ENCODE assay signal across 9 cellular contexts in the genomic region with DNA sequence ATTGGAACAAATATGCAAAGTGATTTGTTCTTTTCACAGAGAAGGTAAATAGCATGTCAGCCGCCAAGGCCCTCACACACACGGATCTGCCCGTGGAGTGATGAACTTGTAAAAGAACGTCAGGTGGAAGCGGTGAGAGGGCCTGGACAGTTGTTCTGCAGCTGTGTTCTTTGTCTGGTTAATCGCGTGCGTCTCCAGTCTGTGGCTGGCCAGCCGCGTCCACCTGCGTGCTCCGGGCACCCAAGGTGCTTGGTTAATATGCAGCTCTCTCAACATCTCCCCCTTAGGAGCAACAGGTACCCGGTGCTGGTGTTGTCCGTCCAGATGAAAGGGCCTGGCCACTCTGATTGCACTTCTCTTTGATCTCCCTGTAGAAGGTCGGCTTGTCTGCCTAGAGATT.
"Had no signal": no experiment of that assay in that cellular context is flagged by ENCODE, and none has a peak within 500 bp of the region (broad histone marks: within the 10 kb centered on the region; RNA-seq: fewer than 3 reads in every experiment).

No MANE protein-coding gene starts in this region.

- H3K27ac Mint-ChIP-seq: GM23338, H9, HFFc6 had no signal

- ATAC-seq: GM23338, HepG2 had no signal

- H3K4me3 ChIP-seq: GM23338 had no signal

- DNase-seq: H9, HCEC 1CT, HFFc6 had no signal

- H3K27ac ChIP-seq: HL-60 had no signal

- H3K27me3 Mint-ChIP-seq: IgD-negative memory B cell had no signal

- H3K4me3 Mint-ChIP-seq: GM23338, H9, HFFc6, IgD-negative memory B cell had no signal

- FAIRE-seq: H1, H54, HepG2 had no signal
